Comparison of ENCODE assay signal across 8 cellular contexts in genomic region chr17:59753522-59754467, GRCh38. TPM values are rescaled to one million over a fixed set of nuclear protein-coding genes. Genes with fewer than 3 reads are reported as not detected.
A peak's percentile ranks its signal among the peaks of the same experiment; 100 is the strongest.
DNase-seq lines count a peak whose midpoint lies in the region; ATAC-seq and TF ChIP-seq lines count a peak whose summit lies in the region.

No MANE protein-coding gene starts in this region.

- no peak for TF ChIP-seq POLR2A in ovary (IDR thresholded peaks at IDR 0.05)

- H3K36me3 Mint-ChIP-seq in activated naive CD4-positive, alpha-beta T cell treated with anti-CD3 and anti-CD28 coated beads, Interleukin-2, amount 50 U/mL, for 24 hours: peaks cover 10% of the 10 kb centered on the region
- peaks cover 70% of the 10 kb centered on the region for H3K36me3 Mint-ChIP-seq in activated T-helper 17 cell treated with anti-CD3 and anti-CD28 coated beads, Interleukin-2, amount 50 U/mL, for 72 hours (ENCODE audit: low read depth)

- no peaks in the 10 kb centered on the region for H3K27me3 ChIP-seq in ovary

- TF ChIP-seq CTCF in ovary (IDR thresholded peaks at IDR 0.05): peak; percentile 56 to 82 (median 76)

- no peak for DNase-seq in activated naive CD4-positive, alpha-beta T cell treated with anti-CD3 and anti-CD28 coated beads, Interleukin-2, amount 50 U/mL, for 16 hours
- DNase-seq in HPDE6-E6E7 (ENCODE audit: extremely low spot score): peak; percentile 71
- DNase-seq in NCI-H524 treated with DMSO at 0.1 percent for 48 hours (lab: John Stamatoyannopoulos, UW): peak; percentile 59
- DNase-seq in globus pallidus (ENCODE audit: low spot score): peak; percentile 79
- no peak for DNase-seq in ovary
- no peak for DNase-seq in NK-92 (lab: John Stamatoyannopoulos, UW; ENCODE audit: unreplicated experiment)

- no peak for TF ChIP-seq EP300 in ovary (IDR thresholded peaks at IDR 0.05)

- 21 to 24% (median 21%) methylated on average over 3 of the region's 3 CpGs for WGBS in ovary, 3 donors

- H3K27me3 Mint-ChIP-seq in activated naive CD4-positive, alpha-beta T cell treated with anti-CD3 and anti-CD28 coated beads, Interleukin-2, amount 50 U/mL, for 24 hours: no peaks in the 10 kb centered on the region
- H3K27me3 Mint-ChIP-seq in activated T-helper 17 cell treated with anti-CD3 and anti-CD28 coated beads, Interleukin-2, amount 50 U/mL, for 72 hours: no peaks in the 10 kb centered on the region

- H3K36me3 ChIP-seq in ovary: no peaks in the 10 kb centered on the region

- peaks cover 58% of the 10 kb centered on the region for H3K4me1 Mint-ChIP-seq in activated naive CD4-positive, alpha-beta T cell treated with anti-CD3 and anti-CD28 coated beads, Interleukin-2, amount 50 U/mL, for 24 hours
- H3K4me1 Mint-ChIP-seq in activated T-helper 17 cell treated with anti-CD3 and anti-CD28 coated beads, Interleukin-2, amount 50 U/mL, for 72 hours: peaks cover 30% of the 10 kb centered on the region

- no peaks in the 10 kb centered on the region for H3K9me3 ChIP-seq in ovary

- H3K4me3 ChIP-seq in ovary: no peak overlapping the region

- no peak overlapping the region for H3K27ac ChIP-seq in ovary

- H3K9me3 Mint-ChIP-seq in activated naive CD4-positive, alpha-beta T cell treated with anti-CD3 and anti-CD28 coated beads, Interleukin-2, amount 50 U/mL, for 24 hours: no peaks in the 10 kb centered on the region
- no peaks in the 10 kb centered on the region for H3K9me3 Mint-ChIP-seq in activated T-helper 17 cell treated with anti-CD3 and anti-CD28 coated beads, Interleukin-2, amount 50 U/mL, for 72 hours

- ATAC-seq in activated T-helper 17 cell treated with anti-CD3 and anti-CD28 coated beads, Interleukin-2, amount 50 U/mL, for 72 hours (replicated peaks): peak; percentile 37

- intact Hi-C loops in ovary (cut with DNase I): loop anchor here in 1 of 4 donors (5.0 kb wide), 1 partner anchor 99 kb away; no protein-coding TSS in a partner anchor

- H3K27ac Mint-ChIP-seq in activated naive CD4-positive, alpha-beta T cell treated with anti-CD3 and anti-CD28 coated beads, Interleukin-2, amount 50 U/mL, for 24 hours: peak overlapping the region; percentile 91
- peak overlapping the region; percentile 100 for H3K27ac Mint-ChIP-seq in activated T-helper 17 cell treated with anti-CD3 and anti-CD28 coated beads, Interleukin-2, amount 50 U/mL, for 72 hours

- H3K4me3 Mint-ChIP-seq in activated naive CD4-positive, alpha-beta T cell treated with anti-CD3 and anti-CD28 coated beads, Interleukin-2, amount 50 U/mL, for 24 hours: peak overlapping the region; percentile 84
- H3K4me3 Mint-ChIP-seq in activated T-helper 17 cell treated with anti-CD3 and anti-CD28 coated beads, Interleukin-2, amount 50 U/mL, for 72 hours: peak overlapping the region; percentile 94

- H3K4me1 ChIP-seq in ovary (ENCODE audit: insufficient read depth): peaks cover 5% of the 10 kb centered on the region

RNA-seq across cellular contexts. Expression of gene VMP1, which starts 46.3 kb away (rescaled TPM):
- 100 to 1,000 TPM; 309 to 488 TPM for total RNA-seq in activated T-helper 17 cell treated with anti-CD3 and anti-CD28 coated beads, Interleukin-2, amount 50 U/mL, for 72 hours
- 100 to 1,000 TPM; 101 to 667 (median 162) TPM for total RNA-seq in ovary
- 10 to 100 TPM; 63.5 to 76.6 TPM for polyA plus RNA-seq in ovary

RNA-seq across cellular contexts. Expression of gene PTRH2, which starts 46.6 kb away (rescaled TPM):
- total RNA-seq in activated T-helper 17 cell treated with anti-CD3 and anti-CD28 coated beads, Interleukin-2, amount 50 U/mL, for 72 hours: 10 to 100 TPM; 32.4 to 48.6 TPM
- total RNA-seq in ovary: 10 to 100 TPM; 11.9 to 28.2 (median 20.0) TPM
- 10 to 100 TPM; 20.0 to 27.2 TPM for polyA plus RNA-seq in ovary

Comparison
In these comparisons a context has a peak if more than half of its experiments do, and no peak if none do; other contexts are left out.
1. DNase-seq: peak in HPDE6-E6E7 (single experiment), NCI-H524 treated with DMSO at 0.1 percent for 48 hours (single experiment) and globus pallidus (single experiment); none in activated naive CD4-positive, alpha-beta T cell treated with anti-CD3 and anti-CD28 coated beads, Interleukin-2, amount 50 U/mL, for 16 hours (single experiment), ovary (0 of 5) and NK-92 (single experiment).